10 cellular contexts compared by ENCODE assay signal in genomic region chr19:5826531-5827341, GRCh38. TPM values are rescaled to one million over a fixed set of nuclear protein-coding genes. Genes with fewer than 3 reads are reported as not detected.
A peak's percentile ranks its signal among the peaks of the same experiment; 100 is the strongest.
DNase-seq lines count a peak whose midpoint lies in the region; ATAC-seq and TF ChIP-seq lines count a peak whose summit lies in the region.
"Had no signal": no experiment of that assay in that cellular context is flagged by ENCODE, and none has a peak within 500 bp of the region (broad histone marks: within the 10 kb centered on the region; RNA-seq: fewer than 3 reads in every experiment).

No MANE protein-coding gene starts in this region.

- H3K4me2 ChIP-seq in KMS-11 (peak overlapping the region; percentile 73), PC-3 (ENCODE audit: low read length) (peak overlapping the region; percentile 51; the same call in 1 of the 2 replicates)

- H3F3A ChIP-seq in PC-3 (ENCODE audit: low read length, unreplicated experiment), result no peaks in the 10 kb centered on the region

- 15 to 19% methylated on average over 24 of the region's 24 CpGs for WGBS in lung, 2 donors

- DNase-seq in DMS 273 (lab: John Stamatoyannopoulos, UW; ENCODE audit: unreplicated experiment) (peak; percentile 95), PC-3 (peak; percentile 81), cardiac fibroblast (ENCODE audit: low read depth in 2 of 2) (peak; percentile 23 to 47), lung (ENCODE audit: low spot score) (peak; percentile 76), OCI-M2 (lab: John Stamatoyannopoulos, UW; ENCODE audit: unreplicated experiment) (no peak), brain microvascular endothelial cell (no peak)

- H3K36me3 ChIP-seq in KMS-11 (ENCODE audit: insufficient read depth) (no peaks in the 10 kb centered on the region), PC-3 (ENCODE audit: low read depth, low read length) (no peaks in the 10 kb centered on the region), lung (ENCODE audit: control insufficient read depth in 2 of 2, insufficient read depth in 2 of 2, low read length in 2 of 2) (no peaks in the 10 kb centered on the region), brain microvascular endothelial cell (replicated peaks) (no peaks in the 10 kb centered on the region)

- CTCF ChIA-PET in PC-3 (lab: Charles Lee), result interaction anchor here (1.9 kb wide), 1 partner anchor 23 kb away, joined by 11 read pairs; no protein-coding TSS in a partner anchor

- no peaks in the 10 kb centered on the region for H3K27me3 ChIP-seq in KMS-11 (ENCODE audit: insufficient read depth, low read depth)
- no peaks in the 10 kb centered on the region for H3K27me3 ChIP-seq in PC-3 (ENCODE audit: low read length)
- H3K27me3 ChIP-seq in lung (ENCODE audit: control insufficient read depth, insufficient read depth), result peaks cover 4% of the 10 kb centered on the region
- peaks cover 2% of the 10 kb centered on the region for H3K27me3 ChIP-seq in brain microvascular endothelial cell (replicated peaks)

- in situ Hi-C loops in brain microvascular endothelial cell (cut with HindIII; ENCODE audit: low pct_ligation_motif_present, low sequenced_read_pairs), result no loop called here

- intact Hi-C loops in PC-3 (cut with micrococcal nuclease), result no loop called here

- ATAC-seq in PC-3 (peak; percentile 30), lung (ENCODE audit: insufficient read depth, low FRiP score) (no peak), GM21528 (IDR thresholded peaks at IDR 0.05; ENCODE audit: low FRiP score, unreplicated experiment) (no peak)

- H3K79me2 ChIP-seq in KMS-11 (ENCODE audit: insufficient read depth, low read depth) (no peaks in the 10 kb centered on the region), PC-3 (ENCODE audit: low read length) (no peaks in the 10 kb centered on the region)

- peak overlapping the region; percentile 47; the same call in 1 of the 2 replicates for H2AFZ ChIP-seq in KMS-11 (ENCODE audit: low read depth)
- H2AFZ ChIP-seq in PC-3 (ENCODE audit: low read length), result no peak overlapping the region

- H3K9me3 ChIP-seq in PC-3 (ENCODE audit: low read length), result no peaks in the 10 kb centered on the region
- peaks cover 0 to 2% of the 10 kb centered on the region in 2 donors for H3K9me3 ChIP-seq in lung (ENCODE audit: control insufficient read depth in 2 of 2, insufficient read depth in 1 of 2, low read length in 1 of 2)
- H3K9me3 ChIP-seq: psoas muscle had no signal

- H3K4me1 ChIP-seq in KMS-11 (ENCODE audit: low read depth, poor library complexity, severe bottlenecking), result peaks cover 14% of the 10 kb centered on the region
- H3K4me1 ChIP-seq in PC-3 (ENCODE audit: insufficient read depth, low read length), result peaks cover 14% of the 10 kb centered on the region; the same call in 1 of the 2 replicates
- H3K4me1 ChIP-seq in lung (ENCODE audit: control insufficient read depth in 2 of 2, insufficient read depth in 2 of 2, low read length in 2 of 2), result peaks cover 0 to 5% of the 10 kb centered on the region in 2 donors
- H3K4me1 ChIP-seq: psoas muscle had no signal

- POLR2A ChIA-PET in PC-3 (lab: Charles Lee; ENCODE audit: unreplicated experiment), result interaction anchor here (0.6 kb wide), 1 partner anchor 87 kb away, joined by 4 read pairs; the partner anchor contains the start of gene CAPS

- H3K9ac ChIP-seq in KMS-11 (no peak overlapping the region), PC-3 (ENCODE audit: low read length) (no peak overlapping the region)

- peak overlapping the region; percentile 13; the same call in 1 of the 2 replicates for H3K27ac ChIP-seq in KMS-11
- H3K27ac ChIP-seq in PC-3 (ENCODE audit: low read length), result no peak overlapping the region
- H3K27ac ChIP-seq in lung (ENCODE audit: low read depth in 1 of 2, low read length in 1 of 2), result peak overlapping the region; percentile 39 to 89
- H3K27ac ChIP-seq in brain microvascular endothelial cell, result no peak overlapping the region
- H3K27ac ChIP-seq: psoas muscle had no signal

- H4K20me1 ChIP-seq in KMS-11 (ENCODE audit: insufficient read depth) (no peaks in the 10 kb centered on the region), PC-3 (ENCODE audit: low read length) (no peaks in the 10 kb centered on the region)

- H3K9me2 ChIP-seq in PC-3 (replicated peaks; ENCODE audit: low read length), result no peaks in the 10 kb centered on the region

- H3K4me3 ChIP-seq in KMS-11 (IDR thresholded peaks at IDR 0.05; ENCODE audit: insufficient read depth, low read depth, low read length), result no peak overlapping the region
- peak overlapping the region; percentile 35; the same call in 1 of the 2 replicates for H3K4me3 ChIP-seq in PC-3 (ENCODE audit: low read length)
- no peak overlapping the region for H3K4me3 ChIP-seq in cardiac fibroblast (replicated peaks in 1 of 2; ENCODE audit: low read depth in 2 of 2, low read length in 2 of 2)
- H3K4me3 ChIP-seq in lung, result no peak overlapping the region
- H3K4me3 ChIP-seq in brain microvascular endothelial cell (ENCODE audit: low read depth, low read length), result no peak overlapping the region
- H3K4me3 ChIP-seq: psoas muscle had no signal

- BruUV-seq in PC-3 (replicated peaks; lab: Mats Ljungman, UMichigan), result TSS peak; percentile 57

- no peak for TF ChIP-seq CTCF in KMS-11 (conservative IDR thresholded peaks at IDR 0.05; ENCODE audit: low read depth, low read length)
- peak; percentile 58 for TF ChIP-seq CTCF in PC-3 (conservative IDR thresholded peaks at IDR 0.05; ENCODE audit: low read depth, low read length)
- peak; percentile 8 for TF ChIP-seq CTCF in cardiac fibroblast (IDR thresholded peaks at IDR 0.05; ENCODE audit: low read depth, low read length)
- no peak for TF ChIP-seq CTCF in lung (IDR thresholded peaks at IDR 0.05; ENCODE audit: control extremely low read depth, extremely low read depth)
- TF ChIP-seq CTCF in brain microvascular endothelial cell (IDR thresholded peaks at IDR 0.05; ENCODE audit: low read depth, low read length, missing control alignments), result no peak

RNA-seq across cellular contexts. Expression of gene FUT6, which starts 12.8 kb away (rescaled TPM):
- total RNA-seq in PC-3 (2014; rRNA removed) (0.69 TPM in 1 of 2 replicates, not detected in the other), lung (1 to 10 TPM in 1 of 2 donors, not detected in 1; 1.9 TPM)
- polyA plus RNA-seq in lung, result 1 to 10 TPM in 1 of 2 donors, under 1 TPM in 1; 0.67 to 2.6 TPM
- total RNA-seq: psoas muscle, RPMI7951 had no signal

RNA-seq across cellular contexts. Expression of gene NRTN, which starts 21.9 kb away (rescaled TPM):
- total RNA-seq in PC-3 (2014; rRNA removed) (3.9 and 8.8 TPM in 2 replicates), lung (1 to 10 TPM in 1 of 2 donors, under 1 TPM in 1; 0.23 to 3.3 TPM)
- 1 to 10 TPM; 1.2 to 1.7 TPM for polyA plus RNA-seq in lung
- total RNA-seq: psoas muscle, RPMI7951 had no signal
- polyA plus RNA-seq: psoas muscle had no signal

RNA-seq across cellular contexts. Expression of gene FUT3, which starts 24.5 kb away (rescaled TPM):
- total RNA-seq in PC-3 (2014; rRNA removed) (7.7 and 7.8 TPM in 2 replicates), lung (10 to 100 TPM in 1 of 2 donors, 1 to 10 TPM in 1; 1.5 to 31.4 TPM)
- 10 to 100 TPM; 11.3 to 25.1 TPM for polyA plus RNA-seq in lung
- total RNA-seq: RPMI7951 had no signal

RNA-seq across cellular contexts. Expression of gene DUS3L, which starts 35.8 kb away (rescaled TPM):
- total RNA-seq in PC-3 (2014; rRNA removed) (118 and 148 TPM in 2 replicates), lung (10 to 100 TPM; 18.5 to 47.0 TPM)
- 10 to 100 TPM; 32.7 to 40.8 TPM for polyA plus RNA-seq in lung

RNA-seq across cellular contexts. Expression of gene PRR22, which starts 42.2 kb away (rescaled TPM):
- total RNA-seq in PC-3 (2014; rRNA removed) (3.5 and 5.6 TPM in 2 replicates), lung (1 to 10 TPM in 1 of 2 donors, under 1 TPM in 1; 0.20 to 6.1 TPM)
- polyA plus RNA-seq in lung, result 1 to 10 TPM; 2.6 to 6.8 TPM

Comparison
In these comparisons a context has a peak if more than half of its experiments do, and no peak if none do; other contexts are left out.
1. DNase-seq: peak in DMS 273 (single experiment), PC-3 (single experiment), cardiac fibroblast (2 of 2) and lung (single experiment); none in OCI-M2 (single experiment) and brain microvascular endothelial cell (single experiment).
2. H3K27ac ChIP-seq: peak in KMS-11 (single experiment) and lung (2 of 2); none in PC-3 (single experiment) and brain microvascular endothelial cell (single experiment).
3. CTCF ChIP-seq: peak in PC-3 (single experiment) and cardiac fibroblast (single experiment); none in KMS-11 (single experiment), lung (single experiment) and brain microvascular endothelial cell (single experiment).